8 cellular contexts compared by ENCODE assay signal in the genomic region with DNA sequence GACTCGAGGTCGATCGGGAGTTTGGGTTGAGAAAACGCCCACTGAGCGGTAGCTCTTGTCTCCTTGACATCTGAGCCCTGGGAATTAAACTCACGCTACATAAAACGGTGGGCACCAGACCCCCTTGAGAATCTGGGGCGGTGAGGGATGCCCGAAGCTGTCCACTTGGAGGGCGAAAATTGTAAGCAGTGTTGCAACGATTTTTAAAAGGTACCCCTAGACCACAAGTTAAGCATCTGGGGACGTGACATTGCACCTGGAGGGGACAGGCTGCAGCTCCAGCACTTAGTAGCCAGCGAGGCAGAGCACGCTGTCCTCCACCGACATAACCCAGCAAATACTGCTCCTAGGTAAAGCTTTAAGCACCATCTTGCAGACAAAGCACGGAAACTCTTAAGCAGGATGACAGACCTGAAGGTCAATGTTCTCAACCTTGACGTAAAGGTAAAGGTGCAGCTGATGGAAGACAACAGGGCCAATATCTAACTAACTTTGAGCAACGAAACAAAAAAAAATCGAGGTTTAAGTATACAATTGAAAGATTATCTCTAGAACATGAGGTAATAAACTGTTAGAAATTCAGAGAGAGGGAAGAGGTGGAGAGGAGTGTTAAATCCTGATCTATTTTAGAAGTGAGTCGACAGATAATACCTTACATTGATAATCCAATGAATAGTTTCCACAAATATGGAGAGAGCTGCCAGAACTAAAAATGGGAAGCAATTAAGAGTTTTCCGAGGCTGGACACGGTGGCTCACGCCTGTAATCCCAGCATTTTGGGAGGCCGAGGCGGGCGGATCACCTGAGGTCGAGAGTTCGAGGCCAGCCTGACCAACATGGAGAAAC. TPM values are rescaled to one million over a fixed set of nuclear protein-coding genes. Genes with fewer than 3 reads are reported as not detected.
DNase-seq lines count a peak whose midpoint lies in the region; ATAC-seq and TF ChIP-seq lines count a peak whose summit lies in the region.

No MANE protein-coding gene starts in this region.

- 0 out of 2 replicates have a peak overlapping the region, but pooled peaks have one; percentile 69 for H3K9ac ChIP-seq in HUES48 (ENCODE audit: low read depth, low read length)

- H3K9me3 ChIP-seq in A673 (ENCODE audit: low read depth, low read length, poor library complexity, severe bottlenecking): no peaks in the 10 kb centered on the region
- no peaks in the 10 kb centered on the region for H3K9me3 ChIP-seq in HUES48 (ENCODE audit: control insufficient read depth, insufficient read depth, low read length)
- H3K9me3 ChIP-seq in adrenal gland (replicated peaks in 1 of 3): no peaks in the 10 kb centered on the region
- H3K9me3 ChIP-seq in left lung: no peaks in the 10 kb centered on the region
- H3K9me3 ChIP-seq in tibial nerve: no peaks in the 10 kb centered on the region

- intact Hi-C loops in A673 (cut with micrococcal nuclease; ENCODE audit: unreplicated experiment): no loop called here
- intact Hi-C loops in adrenal gland (cut with DNase I): no loop called here
- intact Hi-C loops in left lung (cut with DNase I): no loop called here

- H3K27me3 ChIP-seq in A673 (replicated peaks; ENCODE audit: insufficient read depth, low read depth, low read length, poor library complexity): no peaks in the 10 kb centered on the region
- no peaks in the 10 kb centered on the region; the same call in 1 of the 2 replicates for H3K27me3 ChIP-seq in HUES48 (ENCODE audit: control insufficient read depth, insufficient read depth, low read length)
- no peaks in the 10 kb centered on the region for H3K27me3 ChIP-seq in adrenal gland
- H3K27me3 ChIP-seq in left lung: no peaks in the 10 kb centered on the region
- no peaks in the 10 kb centered on the region for H3K27me3 ChIP-seq in tibial nerve

- no TSS peak for BruUV-seq in A673 (replicated peaks; lab: Mats Ljungman, UMichigan)

- TF ChIP-seq POLR2A in adrenal gland (IDR thresholded peaks at IDR 0.05) (no peak), tibial nerve (IDR thresholded peaks at IDR 0.05) (no peak)

- H3K27ac ChIP-seq in A673 (ENCODE audit: low read depth, low read length, poor library complexity, severe bottlenecking): peak overlapping the region; percentile 86
- H3K27ac ChIP-seq in HUES48 (ENCODE audit: low read depth, low read length): peak overlapping the region; percentile 67
- H3K27ac ChIP-seq in adrenal gland: peak overlapping the region in 2 of 5 donors; percentile 81 to 83
- H3K27ac ChIP-seq in left lung: peak overlapping the region; percentile 82 to 88
- H3K27ac ChIP-seq in tibial nerve: peak overlapping the region in 3 of 4 donors; percentile 2 to 88 (median 88)

- peak overlapping the region; percentile 89 for H3K4me3 ChIP-seq in A673 (ENCODE audit: low read depth, low read length, poor library complexity, severe bottlenecking)
- H3K4me3 ChIP-seq in HUES48 (ENCODE audit: low read depth, low read length): peak overlapping the region; percentile 88
- peak overlapping the region; percentile 39 to 94 (median 72) for H3K4me3 ChIP-seq in adrenal gland
- peak overlapping the region; percentile 80 to 92 for H3K4me3 ChIP-seq in left lung
- peak overlapping the region; percentile 75 to 95 (median 80) for H3K4me3 ChIP-seq in tibial nerve

- no peak for DNase-seq in A673 (ENCODE audit: low spot score)
- no peak for DNase-seq in adrenal gland
- DNase-seq in left lung: no peak
- no peak for DNase-seq in tibial nerve (ENCODE audit: low spot score in 2 of 2)
- DNase-seq in stimulated activated CD4-positive, alpha-beta T cell treated with anti-CD3 and anti-CD28 coated beads, Interleukin-2, amount 100 ng/mL, for 24 hours: no peak
- DNase-seq in AG08395 (ENCODE audit: low spot score): no peak

- peak; percentile 22 for ATAC-seq in left lung
- no peak for ATAC-seq in HG03469 (IDR thresholded peaks at IDR 0.05; ENCODE audit: unreplicated experiment)

- WGBS in adrenal gland, 4 donors: 33 to 62% (median 37%) methylated on average over 16 to 28 of the region's 28 CpGs
- WGBS in tibial nerve, 2 donors: 39 to 42% methylated on average over 28 of the region's 28 CpGs

- CTCF ChIA-PET in A673 (lab: Charles Lee): no interaction called here

- H3K36me3 ChIP-seq in A673 (ENCODE audit: insufficient read depth, low read length, poor library complexity, severe bottlenecking) (no peaks in the 10 kb centered on the region), HUES48 (ENCODE audit: control insufficient read depth, insufficient read depth, low read length) (peaks cover 14% of the 10 kb centered on the region; the same call in 1 of the 2 replicates), adrenal gland (replicated peaks in 1 of 2) (no peaks in the 10 kb centered on the region), left lung (no peaks in the 10 kb centered on the region), tibial nerve (no peaks in the 10 kb centered on the region)

- POLR2A ChIA-PET in A673 (lab: Charles Lee; ENCODE audit: low non-redundant PET): interaction anchor here (0.6 kb wide), 1 partner anchor 407 kb away, joined by 3 read pairs; no protein-coding TSS in a partner anchor

- H3K4me1 ChIP-seq in A673 (ENCODE audit: insufficient read depth, low read length, poor library complexity, severe bottlenecking) (peaks cover 17% of the 10 kb centered on the region), HUES48 (ENCODE audit: control insufficient read depth, insufficient read depth, low read length) (peaks cover 16% of the 10 kb centered on the region), adrenal gland (replicated peaks in 1 of 2) (peaks cover 5 to 30% of the 10 kb centered on the region in 2 donors), left lung (peaks cover 23 to 50% of the 10 kb centered on the region in 2 donors), tibial nerve (peaks cover 0 to 32% (median 10%) of the 10 kb centered on the region in 4 donors)

- TF ChIP-seq CTCF in A673 (conservative IDR thresholded peaks at IDR 0.05; ENCODE audit: low read depth, low read length) (no peak), adrenal gland (IDR thresholded peaks at IDR 0.05) (no peak), left lung (IDR thresholded peaks at IDR 0.05) (no peak), tibial nerve (IDR thresholded peaks at IDR 0.05) (no peak)

- no peak for TF ChIP-seq EP300 in tibial nerve (IDR thresholded peaks at IDR 0.05)

RNA-seq across cellular contexts. Expression of a gene that starts 0.9 kb away (rescaled TPM):
- total RNA-seq in A673 (2021) (34.5 and 40.5 TPM in 2 replicates), adrenal gland (10 to 100 TPM; 12.6 to 31.2 (median 17.7) TPM), left lung (10 to 100 TPM; 17.3 to 18.7 TPM), tibial nerve (10 to 100 TPM; 16.4 to 25.1 (median 18.7) TPM)
- 10 to 100 TPM; 11.9 to 22.6 (median 21.0) TPM for polyA plus RNA-seq in adrenal gland
